20 cellular contexts compared by ENCODE assay signal in the genomic region with DNA sequence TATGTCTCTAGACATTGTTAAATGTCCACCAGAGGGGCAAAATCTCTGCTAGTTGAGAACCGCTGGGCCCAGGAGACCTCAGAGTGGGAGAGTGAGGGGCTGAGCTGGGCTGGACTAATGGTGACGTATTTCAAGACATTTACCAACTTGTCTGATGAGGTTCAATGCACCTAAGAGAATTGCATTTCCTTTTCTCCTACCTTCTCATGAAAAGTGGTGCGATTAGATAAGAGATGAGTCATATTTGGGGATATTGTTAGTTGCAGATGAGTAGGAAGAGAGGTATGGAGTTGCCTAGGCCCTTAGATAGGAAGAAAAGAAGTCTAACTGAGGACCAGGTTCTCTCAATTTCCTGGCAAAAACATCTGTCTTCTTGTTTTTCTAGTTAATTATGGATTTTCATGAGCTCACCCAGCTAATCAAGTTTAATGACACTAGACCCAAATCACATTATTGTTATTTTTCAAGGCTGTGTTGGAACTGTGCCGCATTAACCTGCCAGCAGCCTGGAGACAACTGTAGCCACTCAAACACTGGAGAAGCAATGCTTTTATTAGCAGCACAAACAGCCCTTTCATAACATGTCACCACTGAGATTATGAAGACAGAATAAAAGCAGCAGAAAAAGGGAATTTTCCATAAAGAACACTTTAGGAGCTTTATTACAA.
DNase-seq lines count a peak whose midpoint lies in the region; ATAC-seq, FAIRE-seq and TF ChIP-seq lines count a peak whose summit lies in the region.
"Had no signal": no experiment of that assay in that cellular context is flagged by ENCODE, and none has a peak within 500 bp of the region (broad histone marks: within the 10 kb centered on the region; RNA-seq: fewer than 3 reads in every experiment).

No MANE protein-coding gene starts in this region.

- no peaks in the 10 kb centered on the region for H3K79me2 ChIP-seq in PC-3 (ENCODE audit: low read length)

- TF ChIP-seq POLR2A in GM12891 (IDR thresholded peaks at IDR 0.05; ENCODE audit: low read depth, low read length): no peak

- no peaks in the 10 kb centered on the region for H3F3A ChIP-seq in PC-3 (ENCODE audit: low read length, unreplicated experiment)

- intact Hi-C loops in PC-3 (cut with micrococcal nuclease): no loop called here

- ATAC-seq in GM21717 (IDR thresholded peaks at IDR 0.05; ENCODE audit: unreplicated experiment) (peak; percentile 54), PC-3 (no peak; the same call in 1 of the 2 replicates)
- ATAC-seq: pancreas, T-cell had no signal

- peaks cover 22% of the 10 kb centered on the region; the same call in 1 of the 2 replicates for H3K27me3 ChIP-seq in PC-3 (ENCODE audit: low read length)
- H3K27me3 ChIP-seq: pancreas, spleen had no signal

- no peak for FAIRE-seq in GM12891 (lab: Jason Lieb, UNC)
- FAIRE-seq: D721Med, endometrium, GM19239, pancreas had no signal

- no peak overlapping the region for H3K9ac ChIP-seq in PC-3 (ENCODE audit: low read length)

- no peaks in the 10 kb centered on the region for H3K36me3 Mint-ChIP-seq in mesothelial cell of epicardium
- H3K36me3 Mint-ChIP-seq: activated naive CD8-positive, alpha-beta T cell; T-cell had no signal

- H3K27me3 Mint-ChIP-seq in mesothelial cell of epicardium (ENCODE audit: low read depth): peaks cover 6% of the 10 kb centered on the region

- H3K4me3 ChIP-seq in PC-3 (ENCODE audit: low read length): no peak overlapping the region
- H3K4me3 ChIP-seq: pancreas, spleen, thoracic aorta had no signal

- H2AFZ ChIP-seq in PC-3 (ENCODE audit: low read length): no peak overlapping the region

- no peaks in the 10 kb centered on the region for H3K4me1 ChIP-seq in PC-3 (ENCODE audit: insufficient read depth, low read length)
- H3K4me1 ChIP-seq: pancreas, spleen had no signal

- no peak overlapping the region for H3K27ac ChIP-seq in PC-3 (ENCODE audit: low read length)
- H3K27ac ChIP-seq: pancreas, spleen, thoracic aorta had no signal

- H3K36me3 ChIP-seq in PC-3 (ENCODE audit: low read depth, low read length): no peaks in the 10 kb centered on the region
- H3K36me3 ChIP-seq: pancreas, spleen, thoracic aorta had no signal

- no peak overlapping the region for H3K27ac Mint-ChIP-seq in mesothelial cell of epicardium
- H3K27ac Mint-ChIP-seq: activated naive CD8-positive, alpha-beta T cell; T-cell had no signal

- CTCF ChIA-PET in PC-3 (lab: Charles Lee): no interaction called here

- H3K9me2 ChIP-seq in PC-3 (replicated peaks; ENCODE audit: low read length): no peaks in the 10 kb centered on the region

- H3K4me3 Mint-ChIP-seq in mesothelial cell of epicardium: no peak overlapping the region
- H3K4me3 Mint-ChIP-seq: activated naive CD8-positive, alpha-beta T cell; T-cell had no signal

- H4K20me1 ChIP-seq in PC-3 (ENCODE audit: low read length): no peaks in the 10 kb centered on the region

- DNase-seq in ELR (ENCODE audit: low read depth) (peak; percentile 21), PC-3 (peak; percentile 28), iris pigment epithelial cell (ENCODE audit: low read depth) (peak; percentile 31), NCI-H345 (lab: John Stamatoyannopoulos, UW) (no peak), GM12891 (ENCODE audit: insufficient read length, low spot score) (no peak), NOMO-1 (lab: John Stamatoyannopoulos, UW; ENCODE audit: unreplicated experiment in 2 of 2) (no peak), mesothelial cell of epicardium (ENCODE audit: low spot score in 2 of 2, unreplicated experiment in 2 of 2) (no peak)
- DNase-seq: activated CD8-positive, alpha-beta memory T cell treated with anti-CD3 and anti-CD28 coated beads, Interleukin-2, amount 50 U/mL, for 48 hours; central memory CD4-positive, alpha-beta T cell; GOT3; NCI-H2171 treated with DMSO at 0.1 percent for 48 hours; pancreas; spleen; T-cell had no signal

- POLR2A ChIA-PET in PC-3 (lab: Charles Lee; ENCODE audit: unreplicated experiment): no interaction called here

- TF ChIP-seq CTCF in PC-3 (conservative IDR thresholded peaks at IDR 0.05; ENCODE audit: low read depth, low read length) (no peak), mesothelial cell of epicardium (IDR thresholded peaks at IDR 0.05; ENCODE audit: unreplicated experiment) (no peak)

- no peaks in the 10 kb centered on the region for H3K9me3 ChIP-seq in PC-3 (ENCODE audit: low read length)
- H3K9me3 ChIP-seq: pancreas, spleen, thoracic aorta had no signal

- peaks cover 4% of the 10 kb centered on the region for H3K9me3 Mint-ChIP-seq in mesothelial cell of epicardium
- H3K9me3 Mint-ChIP-seq: T-cell had no signal

- no peaks in the 10 kb centered on the region for H3K4me1 Mint-ChIP-seq in mesothelial cell of epicardium
- H3K4me1 Mint-ChIP-seq: T-cell had no signal

- no peak overlapping the region for H3K4me2 ChIP-seq in PC-3 (ENCODE audit: low read length)

- no TSS peak for BruUV-seq in PC-3 (replicated peaks; lab: Mats Ljungman, UMichigan)

TF ChIP-seq in GM12891, 5 proteins besides CTCF, POLR2A, EP300 and RAD21:
- no peak for TF ChIP-seq PAX5 (IDR thresholded peaks at IDR 0.05; ENCODE audit: insufficient read depth, low read length, severe bottlenecking)
- no peak for TF ChIP-seq SPI1 (IDR thresholded peaks at IDR 0.05; ENCODE audit: low read depth, low read length)
- TF ChIP-seq POLR2AphosphoS5 (IDR thresholded peaks at IDR 0.05; ENCODE audit: low read depth, low read length): no peak
- TF ChIP-seq POU2F2 (IDR thresholded peaks at IDR 0.05; ENCODE audit: low read depth, low read length): no peak
- TF ChIP-seq TAF1 (IDR thresholded peaks at IDR 0.05; ENCODE audit: low read depth, low read length): no peak

Comparison
In these comparisons a context has a peak if more than half of its experiments do, and no peak if none do; other contexts are left out.
1. DNase-seq: peak in ELR (single experiment), PC-3 (single experiment) and iris pigment epithelial cell (single experiment); none in NCI-H345 (single experiment), GM12891 (single experiment), NOMO-1 (0 of 2) and mesothelial cell of epicardium (0 of 2).